Comparison of ENCODE assay signal across 1 cellular context in the genomic region with DNA sequence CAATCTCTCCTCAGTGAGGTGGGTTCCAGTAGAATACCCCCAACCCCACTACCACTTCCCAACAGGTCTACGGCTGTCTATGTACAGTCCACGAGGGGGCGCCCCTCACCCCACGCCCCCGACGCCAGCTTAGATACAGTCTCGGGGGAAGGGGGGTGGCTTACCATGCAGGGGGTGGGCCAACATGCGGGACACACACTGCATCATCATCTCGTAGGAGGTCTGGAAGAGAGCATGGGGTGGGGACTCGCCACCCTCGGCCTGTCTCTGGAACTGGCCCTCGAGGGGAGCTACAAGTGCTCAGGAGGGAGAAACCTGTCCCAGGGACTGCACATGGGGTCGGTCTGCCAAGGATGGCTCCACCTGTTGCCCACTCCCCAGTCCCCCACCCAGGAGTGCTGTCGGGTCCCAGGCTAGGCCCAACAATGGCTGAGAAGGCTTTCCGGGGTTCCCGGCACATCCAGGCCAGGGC.
TF ChIP-seq lines count a peak whose summit lies in the region.

No MANE protein-coding gene starts in this region.

TF ChIP-seq in H1, 55 proteins besides CTCF, POLR2A, EP300 and RAD21 (continued from another document):
- no peak for TF ChIP-seq KDM5A (IDR thresholded peaks at IDR 0.05; ENCODE audit: low read length)
- no peak for TF ChIP-seq GTF2F1 (IDR thresholded peaks at IDR 0.05; ENCODE audit: borderline replicate concordance, low read depth, low read length)
